ENCODE assay signal across 22 cellular contexts in the genomic region with DNA sequence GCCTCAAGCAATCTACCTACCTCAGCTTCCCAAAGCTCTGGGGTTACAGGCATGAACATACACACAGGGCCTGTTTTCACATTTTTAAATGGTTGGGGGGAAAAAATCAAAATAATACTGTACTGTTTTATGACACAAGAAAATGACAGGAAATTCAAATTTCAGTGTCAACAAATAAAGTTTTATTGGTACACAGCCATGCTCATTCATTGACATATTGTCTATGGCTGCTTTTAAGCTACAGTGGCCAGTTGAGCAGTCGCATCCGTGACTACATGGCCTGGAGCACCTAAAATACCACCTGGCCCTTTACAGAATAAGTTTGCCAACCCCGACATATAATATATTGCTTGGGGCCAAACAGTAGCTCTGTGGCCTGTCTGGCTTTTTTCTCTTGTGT. TPM values are rescaled to one million over a fixed set of nuclear protein-coding genes. Genes with fewer than 3 reads are reported as not detected.
A peak's percentile ranks its signal among the peaks of the same experiment; 100 is the strongest.
DNase-seq lines count a peak whose midpoint lies in the region; ATAC-seq, FAIRE-seq and TF ChIP-seq lines count a peak whose summit lies in the region.
"Had no signal": no experiment of that assay in that cellular context is flagged by ENCODE, and none has a peak within 500 bp of the region (broad histone marks: within the 10 kb centered on the region; RNA-seq: fewer than 3 reads in every experiment).

No MANE protein-coding gene starts in this region.

- TF ChIP-seq CTCF in PC-3 (conservative IDR thresholded peaks at IDR 0.05; ENCODE audit: low read depth, low read length) (no peak), astrocyte (IDR thresholded peaks at IDR 0.05; ENCODE audit: insufficient read depth, low read depth, low read length) (no peak), esophagus squamous epithelium (IDR thresholded peaks at IDR 0.05) (no peak)

- peaks cover 4% of the 10 kb centered on the region for H3F3A ChIP-seq in PC-3 (ENCODE audit: low read length, unreplicated experiment)

- CTCF ChIA-PET in PC-3 (lab: Charles Lee), result interaction anchor here (0.6 kb wide), 1 partner anchor 43 kb away, joined by 14 read pairs; no protein-coding TSS in a partner anchor

- H3K9me2 ChIP-seq in PC-3 (replicated peaks; ENCODE audit: low read length), result no peaks in the 10 kb centered on the region

- H3K27me3 ChIP-seq in PC-3 (ENCODE audit: low read length) (no peaks in the 10 kb centered on the region), astrocyte (ENCODE audit: insufficient read depth, low read length) (peaks cover 11% of the 10 kb centered on the region), esophagus squamous epithelium (no peaks in the 10 kb centered on the region), skeletal muscle tissue (ENCODE audit: control insufficient read depth in 3 of 3, insufficient read depth in 3 of 3, low read length in 3 of 3) (no peaks in the 10 kb centered on the region)

- no peaks in the 10 kb centered on the region for H4K20me1 ChIP-seq in PC-3 (ENCODE audit: low read length)
- H4K20me1 ChIP-seq in astrocyte (ENCODE audit: insufficient read depth, low read length), result no peaks in the 10 kb centered on the region

- POLR2A ChIA-PET in PC-3 (lab: Charles Lee; ENCODE audit: unreplicated experiment), result no interaction called here

- H3K9me3 Mint-ChIP-seq in astrocyte (ENCODE audit: unreplicated experiment), result peaks cover 2% of the 10 kb centered on the region

- H3K36me3 ChIP-seq in PC-3 (ENCODE audit: low read depth, low read length) (no peaks in the 10 kb centered on the region), astrocyte (ENCODE audit: insufficient read depth, low read length) (no peaks in the 10 kb centered on the region), esophagus squamous epithelium (no peaks in the 10 kb centered on the region), skeletal muscle tissue (ENCODE audit: control insufficient read depth in 3 of 3, insufficient read depth in 3 of 3, low read length in 3 of 3) (no peaks in the 10 kb centered on the region)

- intact Hi-C loops in PC-3 (cut with micrococcal nuclease) (loop anchor here (5.0 kb wide), 1 partner anchor 41 kb away; no protein-coding TSS in a partner anchor), esophagus squamous epithelium (cut with DNase I) (no loop called here)

- DNase-seq in PC-3, result no peak
- no peak for DNase-seq in astrocyte (ENCODE audit: low read depth)
- no peak for DNase-seq in esophagus squamous epithelium (lab: John Stamatoyannopoulos, UW)
- no peak for DNase-seq in UCSD-AML1 (lab: John Stamatoyannopoulos, UW; ENCODE audit: unreplicated experiment)
- no peak for DNase-seq in NCI-H510A treated with DMSO at 0.1 percent for 48 hours (lab: John Stamatoyannopoulos, UW)
- DNase-seq: CD4-positive, CD25-positive, alpha-beta regulatory T cell; DMS79 treated with DMSO at 0.1 percent for 48 hours; GOT3; KG1; NCI-H1048; NCI-H146; NCI-H2081 treated with DMSO at 0.1 percent for 48 hours; NCI-H345; NK-92 treated with Interleukin-12 subunit alpha and Interleukin-12 subunit beta, amount 100 ng/mL, for 24 hours; OCI-M1 had no signal

- no peaks in the 10 kb centered on the region for H3K79me2 ChIP-seq in PC-3 (ENCODE audit: low read length)
- no peaks in the 10 kb centered on the region for H3K79me2 ChIP-seq in astrocyte (ENCODE audit: insufficient read depth, low read length)

- H3K27ac ChIP-seq in PC-3 (ENCODE audit: low read length) (peak overlapping the region; percentile 77), astrocyte (ENCODE audit: low read depth, low read length) (peak overlapping the region; percentile 11), esophagus squamous epithelium (peak overlapping the region in 3 of 4 donors; percentile 26 to 73 (median 38)), skeletal muscle tissue (ENCODE audit: low read depth, low read length) (peak overlapping the region; percentile 80)
- H3K27ac ChIP-seq: HL-60 had no signal

- no peak for TF ChIP-seq POLR2A in esophagus squamous epithelium (IDR thresholded peaks at IDR 0.05)

- no peak overlapping the region for H3K27ac Mint-ChIP-seq in astrocyte (ENCODE audit: unreplicated experiment)

- peak overlapping the region; percentile 34; the same call in 1 of the 2 replicates for H3K4me3 ChIP-seq in PC-3 (ENCODE audit: low read length)
- no peak overlapping the region for H3K4me3 ChIP-seq in astrocyte (ENCODE audit: insufficient read depth, low read depth, low read length)
- no peak overlapping the region for H3K4me3 ChIP-seq in esophagus squamous epithelium
- H3K4me3 ChIP-seq in skeletal muscle tissue (ENCODE audit: low read length in 3 of 3), result no peak overlapping the region

- peak overlapping the region; percentile 68 for H3K4me2 ChIP-seq in PC-3 (ENCODE audit: low read length)
- H3K4me2 ChIP-seq in astrocyte (ENCODE audit: low read length), result no peak overlapping the region

- H3K9me3 ChIP-seq in PC-3 (ENCODE audit: low read length) (no peaks in the 10 kb centered on the region), astrocyte (ENCODE audit: insufficient read depth, low read depth, low read length) (no peaks in the 10 kb centered on the region), esophagus squamous epithelium (no peaks in the 10 kb centered on the region), skeletal muscle tissue (ENCODE audit: control insufficient read depth in 3 of 3, low read length in 3 of 3) (no peaks in the 10 kb centered on the region)

- H3K36me3 Mint-ChIP-seq in astrocyte (ENCODE audit: low read depth, unreplicated experiment), result no peaks in the 10 kb centered on the region

- H3K4me1 ChIP-seq in PC-3 (ENCODE audit: insufficient read depth, low read length) (peaks cover 34% of the 10 kb centered on the region), astrocyte (ENCODE audit: insufficient read depth, low read length) (peaks cover 31% of the 10 kb centered on the region), esophagus squamous epithelium (peaks cover 18 to 49% (median 31%) of the 10 kb centered on the region in 3 donors), skeletal muscle tissue (ENCODE audit: control insufficient read depth in 3 of 3, insufficient read depth in 3 of 3, low read length in 3 of 3) (peaks cover 35 to 51% (median 50%) of the 10 kb centered on the region in 3 donors)

- no peak for ATAC-seq in PC-3
- no peak for ATAC-seq in GM19463 (IDR thresholded peaks at IDR 0.05; ENCODE audit: unreplicated experiment)

- H3K4me1 Mint-ChIP-seq in astrocyte (ENCODE audit: low read depth, unreplicated experiment), result peaks cover 22% of the 10 kb centered on the region

- no peak overlapping the region for H3K4me3 Mint-ChIP-seq in astrocyte (ENCODE audit: unreplicated experiment)
- H3K4me3 Mint-ChIP-seq: CD4-positive, CD25-positive, alpha-beta regulatory T cell had no signal

- H3K9ac ChIP-seq in PC-3 (ENCODE audit: low read length) (no peak overlapping the region), astrocyte (ENCODE audit: low read length) (no peak overlapping the region), skeletal muscle tissue (ENCODE audit: low read depth in 1 of 3, low read length in 3 of 3) (peak overlapping the region in 2 of 3 donors; percentile 19 to 40)

- H3K27me3 Mint-ChIP-seq in astrocyte (ENCODE audit: low read depth, unreplicated experiment), result peaks cover 3% of the 10 kb centered on the region

- BruUV-seq in PC-3 (replicated peaks; lab: Mats Ljungman, UMichigan), result no TSS peak

- no peak for FAIRE-seq in astrocyte (lab: Jason Lieb, UNC)
- FAIRE-seq: D721Med, G401.6, GM12892 had no signal

- 54 to 55% methylated on average over 3 of the region's 3 CpGs for WGBS in esophagus squamous epithelium, 2 donors

- no peak overlapping the region for H2AFZ ChIP-seq in PC-3 (ENCODE audit: low read length)
- H2AFZ ChIP-seq in astrocyte (ENCODE audit: low read depth, low read length), result no peak overlapping the region

RNA-seq across cellular contexts. Expression of a gene that starts 56.4 kb away (rescaled TPM):
- total RNA-seq in PC-3 (2014; rRNA removed) (not detected in 2 replicates), astrocyte (0.18 TPM in 1 of 2 replicates, not detected in the other), esophagus squamous epithelium (10 to 100 TPM; 10.8 to 34.0 (median 27.2) TPM), skeletal muscle tissue (6.3 TPM)
- total RNA-seq: M059J had no signal

Comparison
In these comparisons a context has a peak if more than half of its experiments do, and no peak if none do; other contexts are left out.
1. H3K27ac ChIP-seq: peak in every context shown above with its lines; median percentile 80 in skeletal muscle tissue; 77 in PC-3; 38 in esophagus squamous epithelium; 11 in astrocyte.
2. H3K9ac ChIP-seq: peak in skeletal muscle tissue (2 of 3); none in PC-3 (single experiment) and astrocyte (single experiment).